ENCODE assay signal across 10 cellular contexts in the genomic region with DNA sequence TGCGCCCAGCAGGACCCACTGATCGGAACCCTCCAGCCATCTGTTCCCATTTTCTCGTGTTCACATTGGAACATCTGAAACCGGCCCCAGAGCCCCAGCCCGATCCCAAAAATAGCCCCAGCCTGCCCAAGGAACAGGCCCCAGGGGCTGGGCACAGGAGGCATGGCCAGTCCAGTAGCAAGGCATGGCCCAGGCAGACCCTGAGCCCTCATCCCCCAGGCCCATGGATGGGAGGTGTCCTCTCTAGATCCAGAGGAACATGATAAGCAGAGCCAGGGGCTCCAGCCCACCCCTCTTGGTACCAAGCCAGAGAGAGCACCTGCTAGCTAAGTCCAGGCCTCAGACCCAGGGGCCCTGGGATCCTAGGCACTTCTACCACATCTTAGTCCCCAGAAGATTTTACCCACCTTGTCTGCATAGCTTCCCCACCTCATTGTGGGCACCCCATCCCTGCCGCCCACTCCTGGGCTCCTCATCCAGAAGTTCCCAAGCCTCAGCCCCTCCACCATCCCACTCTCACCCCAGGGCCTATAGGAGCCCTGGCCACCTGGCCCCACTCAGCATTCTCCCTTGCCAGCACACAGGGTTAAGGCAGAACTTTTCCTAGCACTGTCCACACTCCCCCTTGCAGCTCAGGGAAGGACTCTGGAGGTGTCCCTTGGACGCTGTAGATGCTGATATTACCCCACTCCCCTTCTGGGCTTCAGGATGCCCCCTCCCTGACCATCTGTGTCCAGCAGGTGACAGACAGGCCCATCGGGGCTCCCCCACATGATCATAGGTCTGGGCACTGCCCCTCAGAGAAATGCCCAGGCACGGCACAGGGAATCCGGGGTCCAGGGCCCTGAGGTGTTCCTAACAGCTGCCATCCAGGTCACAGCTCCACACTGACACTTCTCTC. TPM values are rescaled to one million over a fixed set of nuclear protein-coding genes. Genes with fewer than 3 reads are reported as not detected.
DNase-seq lines count a peak whose midpoint lies in the region; ATAC-seq lines count a peak whose summit lies in the region.
"Had no signal": no experiment of that assay in that cellular context is flagged by ENCODE, and none has a peak within 500 bp of the region (broad histone marks: within the 10 kb centered on the region; RNA-seq: fewer than 3 reads in every experiment).

No MANE protein-coding gene starts in this region.

- peaks cover 4 to 8% (median 4%) of the 10 kb centered on the region in 3 donors for H3K36me3 Mint-ChIP-seq in immature natural killer cell
- peaks cover 11 to 13% of the 10 kb centered on the region in 2 donors for H3K36me3 Mint-ChIP-seq in stimulated activated naive B cell treated with anti-CD40 and anti-IgM and Interleukin-4, amounts not matched to agents 10 μg/mL and 1 μg/mL and 100 μg/mL, for 72 hours

- WGBS in adipose tissue, 3 donors, result 36 to 52% (median 52%) methylated on average over 10 of the region's 10 CpGs

- H3K27ac ChIP-seq in HUES48 (ENCODE audit: low read depth, low read length) (peak overlapping the region; percentile 90), adipose tissue (ENCODE audit: low read depth, low read length) (peak overlapping the region; percentile 87)
- H3K27ac ChIP-seq: neutrophil had no signal

- peak overlapping the region; percentile 84 to 95 (median 90) for H3K4me3 Mint-ChIP-seq in immature natural killer cell
- peak overlapping the region in 1 of 2 donors; percentile 5 for H3K4me3 Mint-ChIP-seq in stimulated activated naive B cell treated with anti-CD40 and anti-IgM and Interleukin-4, amounts not matched to agents 10 μg/mL and 1 μg/mL and 100 μg/mL, for 72 hours

- H3K27me3 Mint-ChIP-seq in immature natural killer cell (ENCODE audit: low read depth in 3 of 3), result peaks cover 27 to 51% (median 32%) of the 10 kb centered on the region in 3 donors
- no peaks in the 10 kb centered on the region for H3K27me3 Mint-ChIP-seq in stimulated activated naive B cell treated with anti-CD40 and anti-IgM and Interleukin-4, amounts not matched to agents 10 μg/mL and 1 μg/mL and 100 μg/mL, for 72 hours

- peaks cover 98 to 100% of the 10 kb centered on the region in 2 donors for H3K4me1 Mint-ChIP-seq in immature natural killer cell
- peaks cover 91 to 100% of the 10 kb centered on the region in 2 donors for H3K4me1 Mint-ChIP-seq in stimulated activated naive B cell treated with anti-CD40 and anti-IgM and Interleukin-4, amounts not matched to agents 10 μg/mL and 1 μg/mL and 100 μg/mL, for 72 hours

- DNase-seq in immature natural killer cell (no peak), GM19238 (ENCODE audit: insufficient read length, low spot score) (no peak), NCI-H82 (lab: John Stamatoyannopoulos, UW) (no peak)
- DNase-seq in stimulated activated naive B cell treated with anti-CD40 and anti-IgM and Interleukin-4, amounts not matched to agents 10 μg/mL and 1 μg/mL and 100 μg/mL, for 72 hours, result no peak
- DNase-seq: NCI-H1092 treated with DMSO at 0.1 percent for 48 hours had no signal

- no peaks in the 10 kb centered on the region for H3K27me3 ChIP-seq in HUES48 (ENCODE audit: control insufficient read depth, insufficient read depth, low read length)

- H3K9me3 Mint-ChIP-seq in immature natural killer cell, result no peaks in the 10 kb centered on the region
- no peaks in the 10 kb centered on the region for H3K9me3 Mint-ChIP-seq in stimulated activated naive B cell treated with anti-CD40 and anti-IgM and Interleukin-4, amounts not matched to agents 10 μg/mL and 1 μg/mL and 100 μg/mL, for 72 hours

- ATAC-seq in stimulated activated naive B cell treated with anti-CD40 and anti-IgM and Interleukin-4, amounts not matched to agents 10 μg/mL and 1 μg/mL and 100 μg/mL, for 72 hours (replicated peaks), result no peak
- no peak for ATAC-seq in GM19452 (IDR thresholded peaks at IDR 0.05; ENCODE audit: unreplicated experiment)
- no peak for ATAC-seq in HG03378 (IDR thresholded peaks at IDR 0.05; ENCODE audit: unreplicated experiment)

- no peak overlapping the region for H3K4me3 ChIP-seq in HUES48 (ENCODE audit: low read depth, low read length)

- peaks cover 92% of the 10 kb centered on the region for H3K4me1 ChIP-seq in HUES48 (ENCODE audit: control insufficient read depth, insufficient read depth, low read length)

- no peaks in the 10 kb centered on the region for H3K36me3 ChIP-seq in HUES48 (ENCODE audit: control insufficient read depth, insufficient read depth, low read length)
- H3K36me3 ChIP-seq: neutrophil had no signal

- H3K9ac ChIP-seq in HUES48 (ENCODE audit: low read depth, low read length), result no peak overlapping the region

- peak overlapping the region; percentile 99 to 100 (median 100) for H3K27ac Mint-ChIP-seq in immature natural killer cell
- peak overlapping the region; percentile 92 for H3K27ac Mint-ChIP-seq in stimulated activated naive B cell treated with anti-CD40 and anti-IgM and Interleukin-4, amounts not matched to agents 10 μg/mL and 1 μg/mL and 100 μg/mL, for 72 hours

- no peaks in the 10 kb centered on the region for H3K9me3 ChIP-seq in HUES48 (ENCODE audit: control insufficient read depth, insufficient read depth, low read length)
- H3K9me3 ChIP-seq: neutrophil had no signal

RNA-seq across cellular contexts. Expression of gene BCL9L, which starts 9.5 kb away (rescaled TPM):
- polyA plus RNA-seq in adipose tissue (10 to 100 TPM; 13.9 to 28.9 (median 22.8) TPM), immature natural killer cell (10 to 100 TPM in 1 of 3 donors, 1 to 10 TPM in 1, not detected in 1; 2.2 to 10.5 TPM)

RNA-seq across cellular contexts. Expression of gene CXCR5, which starts 32.5 kb away (rescaled TPM):
- polyA plus RNA-seq in adipose tissue (under 1 TPM; 0.22 to 1.00 (median 0.46) TPM), immature natural killer cell (under 1 TPM in 2 of 3 donors, not detected in 1; 0.05 to 0.30 TPM)

RNA-seq across cellular contexts. Expression of gene UPK2, which starts 39.9 kb away (rescaled TPM):
- polyA plus RNA-seq in adipose tissue (under 1 TPM in 2 of 3 donors, not detected in 1; 0.14 to 0.16 TPM), immature natural killer cell (1 to 10 TPM in 1 of 3 donors, under 1 TPM in 1, not detected in 1; 0.81 to 1.4 TPM)

RNA-seq across cellular contexts. Expression of gene FOXR1, which starts 55.4 kb away (rescaled TPM):
- not detected for polyA plus RNA-seq in adipose tissue
- not detected for polyA plus RNA-seq in immature natural killer cell
